ENCODE assay signal across 1 cellular context in the genomic region with DNA sequence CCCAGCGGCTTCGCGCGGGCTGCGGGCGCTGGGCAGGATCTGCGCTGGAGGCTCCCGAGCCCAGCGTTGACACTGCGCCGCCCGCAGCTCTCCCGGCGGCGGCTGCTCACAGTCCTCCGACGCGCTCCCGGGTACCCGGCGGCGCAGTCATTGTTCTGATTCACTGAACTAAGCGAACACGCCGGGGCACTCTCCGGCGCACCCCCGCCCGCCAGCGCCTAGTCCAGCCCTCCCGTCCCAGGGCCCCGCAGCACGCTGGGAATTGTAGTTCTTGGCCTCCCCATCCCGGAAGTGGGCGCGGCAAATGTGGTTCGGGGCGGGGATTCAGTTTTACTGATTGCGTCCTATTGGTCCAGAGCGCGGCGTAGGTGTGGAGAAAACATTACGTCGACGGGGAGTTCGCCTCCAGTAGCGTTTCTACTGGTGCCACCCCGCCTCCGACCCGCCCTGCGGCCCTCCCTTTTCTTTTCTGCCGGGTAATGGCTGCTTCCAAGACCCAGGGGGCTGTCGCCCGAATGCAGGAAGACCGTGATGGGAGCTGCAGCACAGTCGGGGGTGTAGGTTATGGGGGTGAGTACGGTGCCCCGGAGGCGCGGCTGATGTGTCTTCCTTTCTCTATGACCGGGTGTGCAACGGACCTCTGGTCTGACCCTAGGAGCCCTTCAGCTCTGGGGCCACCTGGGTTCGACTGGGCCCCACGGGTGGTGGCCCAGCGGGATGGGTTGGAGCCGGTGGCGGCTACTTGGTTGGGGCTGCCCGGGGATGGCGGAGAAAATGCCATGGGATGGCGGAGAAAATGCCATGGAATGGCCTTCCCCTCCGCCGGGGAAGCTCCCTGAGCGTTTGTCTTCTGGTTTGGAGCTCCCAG.
A peak's percentile ranks its signal among the peaks of the same experiment; 100 is the strongest.
TF ChIP-seq lines count a peak whose summit lies in the region.

A gene with protein sequence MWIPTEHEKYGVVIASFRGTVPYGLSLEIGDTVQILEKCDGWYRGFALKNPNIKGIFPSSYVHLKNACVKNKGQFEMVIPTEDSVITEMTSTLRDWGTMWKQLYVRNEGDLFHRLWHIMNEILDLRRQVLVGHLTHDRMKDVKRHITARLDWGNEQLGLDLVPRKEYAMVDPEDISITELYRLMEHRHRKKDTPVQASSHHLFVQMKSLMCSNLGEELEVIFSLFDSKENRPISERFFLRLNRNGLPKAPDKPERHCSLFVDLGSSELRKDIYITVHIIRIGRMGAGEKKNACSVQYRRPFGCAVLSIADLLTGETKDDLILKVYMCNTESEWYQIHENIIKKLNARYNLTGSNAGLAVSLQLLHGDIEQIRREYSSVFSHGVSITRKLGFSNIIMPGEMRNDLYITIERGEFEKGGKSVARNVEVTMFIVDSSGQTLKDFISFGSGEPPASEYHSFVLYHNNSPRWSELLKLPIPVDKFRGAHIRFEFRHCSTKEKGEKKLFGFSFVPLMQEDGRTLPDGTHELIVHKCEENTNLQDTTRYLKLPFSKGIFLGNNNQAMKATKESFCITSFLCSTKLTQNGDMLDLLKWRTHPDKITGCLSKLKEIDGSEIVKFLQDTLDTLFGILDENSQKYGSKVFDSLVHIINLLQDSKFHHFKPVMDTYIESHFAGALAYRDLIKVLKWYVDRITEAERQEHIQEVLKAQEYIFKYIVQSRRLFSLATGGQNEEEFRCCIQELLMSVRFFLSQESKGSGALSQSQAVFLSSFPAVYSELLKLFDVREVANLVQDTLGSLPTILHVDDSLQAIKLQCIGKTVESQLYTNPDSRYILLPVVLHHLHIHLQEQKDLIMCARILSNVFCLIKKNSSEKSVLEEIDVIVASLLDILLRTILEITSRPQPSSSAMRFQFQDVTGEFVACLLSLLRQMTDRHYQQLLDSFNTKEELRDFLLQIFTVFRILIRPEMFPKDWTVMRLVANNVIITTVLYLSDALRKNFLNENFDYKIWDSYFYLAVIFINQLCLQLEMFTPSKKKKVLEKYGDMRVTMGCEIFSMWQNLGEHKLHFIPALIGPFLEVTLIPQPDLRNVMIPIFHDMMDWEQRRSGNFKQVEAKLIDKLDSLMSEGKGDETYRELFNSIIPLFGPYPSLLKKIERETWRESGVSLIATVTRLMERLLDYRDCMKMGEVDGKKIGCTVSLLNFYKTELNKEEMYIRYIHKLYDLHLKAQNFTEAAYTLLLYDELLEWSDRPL (N-terminal part only) (minus strand): TSS at position 162 of the 868 bp plus-strand sequence. CDS start 261 bp downstream, outside the sequence.
Gene ZNF277, plus strand, starts transcription at position 458 of the 868 bp plus-strand sequence. Its CDS starts 22 bp downstream, at position 480.

TF ChIP-seq in H1, 55 proteins besides CTCF, POLR2A, EP300 and RAD21 (continued from another document):
- peak; percentile 56; the same call in 1 of the 2 replicates for TF ChIP-seq RBBP5 (IDR thresholded peaks at IDR 0.05; ENCODE audit: borderline replicate concordance, low read depth, low read length)
- TF ChIP-seq, protein P1, sequence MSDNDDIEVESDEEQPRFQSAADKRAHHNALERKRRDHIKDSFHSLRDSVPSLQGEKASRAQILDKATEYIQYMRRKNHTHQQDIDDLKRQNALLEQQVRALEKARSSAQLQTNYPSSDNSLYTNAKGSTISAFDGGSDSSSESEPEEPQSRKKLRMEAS (IDR thresholded peaks at IDR 0.05), result no peak
- TF ChIP-seq KDM1A (IDR thresholded peaks at IDR 0.05; ENCODE audit: borderline replicate concordance, low read length), result no peak
- no peak for TF ChIP-seq SRF (IDR thresholded peaks at IDR 0.05; ENCODE audit: low read depth, low read length)
- TF ChIP-seq BACH1 (IDR thresholded peaks at IDR 0.05; ENCODE audit: low read length), result no peak
